ENCODE assay signal across 24 cellular contexts in genomic region chr3:107683447-107683846, GRCh38.
DNase-seq lines count a peak whose midpoint lies in the region; ATAC-seq, FAIRE-seq and TF ChIP-seq lines count a peak whose summit lies in the region.
"Had no signal": no experiment of that assay in that cellular context is flagged by ENCODE, and none has a peak within 500 bp of the region (broad histone marks: within the 10 kb centered on the region; RNA-seq: fewer than 3 reads in every experiment).

No MANE protein-coding gene starts in this region.

- no peaks in the 10 kb centered on the region for H3K79me1 ChIP-seq in trophoblast cell (ENCODE audit: low read length)

- no peak overlapping the region for H2AK5ac ChIP-seq in trophoblast cell (ENCODE audit: low read length)

- H2BK12ac ChIP-seq in trophoblast cell (ENCODE audit: low read length): no peak overlapping the region

- DNase-seq in H54 (ENCODE audit: insufficient read length, low spot score) (no peak), WTC11 (ENCODE audit: low spot score) (no peak), fibroblast of villous mesenchyme (ENCODE audit: low read depth) (peak; percentile 37), mesothelial cell of epicardium (ENCODE audit: low spot score in 2 of 2, unreplicated experiment in 2 of 2) (no peak), iPS-NIHi7 (ENCODE audit: extremely low spot score) (no peak), trophoblast cell (no peak), ureter (ENCODE audit: low spot score) (no peak)
- DNase-seq: activated CD4-positive, alpha-beta T cell treated with anti-CD3 and anti-CD28 coated beads for 36 hours; amygdala; Calu3; colonic mucosa; HFFc6; natural killer cell; NCI-H1436; NCI-H2171; PC-9; stimulated activated CD4-positive, alpha-beta T cell treated with anti-CD3 and anti-CD28 coated beads, Interleukin-2, amount 100 ng/mL, for 24 hours; stimulated activated naive CD8-positive, alpha-beta T cell treated with anti-CD3 and anti-CD28 coated beads, Interleukin-15, amount 100 ng/mL, for 72 hours; T1000 had no signal

- FAIRE-seq in H54 (lab: Jason Lieb, UNC): peak; percentile 33
- FAIRE-seq: endothelial cell of umbilical vein had no signal

- H4K8ac ChIP-seq in trophoblast cell (ENCODE audit: low read depth, low read length): no peak overlapping the region

- TF ChIP-seq CTCF in WTC11 (IDR thresholded peaks at IDR 0.05): no peak
- TF ChIP-seq CTCF in fibroblast of villous mesenchyme (IDR thresholded peaks at IDR 0.05; ENCODE audit: insufficient read depth, low read depth, low read length): no peak
- no peak for TF ChIP-seq CTCF in mesothelial cell of epicardium (IDR thresholded peaks at IDR 0.05; ENCODE audit: unreplicated experiment)

- no peak overlapping the region for H3K27ac ChIP-seq in trophoblast cell (ENCODE audit: low read depth, low read length)
- H3K27ac ChIP-seq: colonic mucosa, parathyroid adenoma, PC-9, SK-N-MC had no signal

- H3K4me1 Mint-ChIP-seq in WTC11: peaks cover 49% of the 10 kb centered on the region
- peaks cover 29% of the 10 kb centered on the region for H3K4me1 Mint-ChIP-seq in mesothelial cell of epicardium

- peaks cover 9% of the 10 kb centered on the region for H3K36me3 Mint-ChIP-seq in WTC11
- H3K36me3 Mint-ChIP-seq in mesothelial cell of epicardium: peaks cover 10% of the 10 kb centered on the region
- H3K36me3 Mint-ChIP-seq: natural killer cell had no signal

- no peak for TF ChIP-seq POLR2A in H54 (IDR thresholded peaks at IDR 0.05; ENCODE audit: low read depth, low read length)

- no peak overlapping the region for H4K91ac ChIP-seq in trophoblast cell (ENCODE audit: low read depth, low read length)

- H3K18ac ChIP-seq in trophoblast cell (ENCODE audit: low read length): no peak overlapping the region

- WGBS in trophoblast cell (ENCODE audit: extremely low coverage, insufficient coverage, insufficient read length): no CpG with 5 or more reads among the region's 4 CpGs

- no peaks in the 10 kb centered on the region for H3K9me3 ChIP-seq in trophoblast cell (ENCODE audit: insufficient read depth, low read depth, low read length)
- H3K9me3 ChIP-seq: colonic mucosa had no signal

- no peaks in the 10 kb centered on the region for H3K4me1 ChIP-seq in trophoblast cell (ENCODE audit: control insufficient read depth in 1 of 2, insufficient read depth in 2 of 2, low read length in 2 of 2)
- H3K4me1 ChIP-seq: colonic mucosa had no signal

- no peak overlapping the region for H4K12ac ChIP-seq in trophoblast cell (ENCODE audit: low read depth, low read length)

- no peak overlapping the region for H3K14ac ChIP-seq in trophoblast cell (ENCODE audit: low read length)

- H3K36me3 ChIP-seq in trophoblast cell (ENCODE audit: control insufficient read depth in 1 of 2, insufficient read depth in 2 of 2, low read length in 2 of 2): no peaks in the 10 kb centered on the region
- H3K36me3 ChIP-seq: colonic mucosa had no signal

- no peak for ATAC-seq in WTC11
- ATAC-seq: activated CD4-positive, alpha-beta T cell treated with anti-CD3 and anti-CD28 coated beads for 36 hours; natural killer cell; stimulated activated naive CD8-positive, alpha-beta T cell treated with anti-CD3 and anti-CD28 coated beads, Interleukin-15, amount 100 ng/mL, for 72 hours had no signal

- CTCF ChIA-PET in WTC11 (lab: Charles Lee): interaction anchor here (1.8 to 2.0 kb wide), 2 partner anchors 8 to 58 kb away, joined by 9 read pairs; no protein-coding TSS in a partner anchor

- no peak overlapping the region for H2BK120ac ChIP-seq in trophoblast cell (ENCODE audit: insufficient read depth, low read length, poor library complexity)

- H3K27ac Mint-ChIP-seq in WTC11 (peak overlapping the region; percentile 30; the same call in 1 of the 2 replicates), mesothelial cell of epicardium (peak overlapping the region; percentile 30)
- H3K27ac Mint-ChIP-seq: activated CD4-positive, alpha-beta T cell treated with anti-CD3 and anti-CD28 coated beads for 36 hours; activated T-helper 2 cell treated with anti-CD3 and anti-CD28 coated beads, Interferon-gamma antibody, Interleukin-2, Interleukin-4, amounts not matched to agents 10 μg/mL and 5 μg/mL and 100 μg/mL, durations not matched to agents 14 hours and 24 hours and 36 hours; B cell; HFFc6; natural killer cell; stimulated activated naive CD8-positive, alpha-beta T cell treated with anti-CD3 and anti-CD28 coated beads, Interleukin-15, amount 100 ng/mL, for 72 hours had no signal

- no peaks in the 10 kb centered on the region for H3K79me2 ChIP-seq in trophoblast cell (ENCODE audit: control insufficient read depth, insufficient read depth, low read length, poor library complexity)

- no peaks in the 10 kb centered on the region for H3K27me3 ChIP-seq in trophoblast cell (ENCODE audit: insufficient read depth, low read length)
- H3K27me3 ChIP-seq: colonic mucosa had no signal

- H3K9ac ChIP-seq in trophoblast cell (ENCODE audit: low read length): no peak overlapping the region
- H3K9ac ChIP-seq: parathyroid adenoma had no signal

- no peak overlapping the region for H3K23ac ChIP-seq in trophoblast cell (ENCODE audit: low read length)

- no peak overlapping the region for H3K4ac ChIP-seq in trophoblast cell (ENCODE audit: low read depth, low read length)

- H3K27me3 Mint-ChIP-seq in WTC11 (ENCODE audit: low read depth) (no peaks in the 10 kb centered on the region), mesothelial cell of epicardium (ENCODE audit: low read depth) (no peaks in the 10 kb centered on the region)
- H3K27me3 Mint-ChIP-seq: activated CD4-positive, alpha-beta T cell treated with anti-CD3 and anti-CD28 coated beads for 36 hours; B cell; stimulated activated naive CD8-positive, alpha-beta T cell treated with anti-CD3 and anti-CD28 coated beads, Interleukin-15, amount 100 ng/mL, for 72 hours had no signal

- H3K9me3 Mint-ChIP-seq in WTC11 (peaks cover 11% of the 10 kb centered on the region), mesothelial cell of epicardium (peaks cover 7% of the 10 kb centered on the region)
- H3K9me3 Mint-ChIP-seq: natural killer cell; stimulated activated naive CD8-positive, alpha-beta T cell treated with anti-CD3 and anti-CD28 coated beads, Interleukin-15, amount 100 ng/mL, for 72 hours had no signal

- H3K4me3 Mint-ChIP-seq in WTC11: no peak overlapping the region
- no peak overlapping the region for H3K4me3 Mint-ChIP-seq in mesothelial cell of epicardium
- H3K4me3 Mint-ChIP-seq: activated CD4-positive, alpha-beta T cell treated with anti-CD3 and anti-CD28 coated beads for 36 hours; B cell; HFFc6; natural killer cell; stimulated activated naive CD8-positive, alpha-beta T cell treated with anti-CD3 and anti-CD28 coated beads, Interleukin-15, amount 100 ng/mL, for 72 hours had no signal

- no peak overlapping the region for H2AFZ ChIP-seq in trophoblast cell (ENCODE audit: insufficient read depth, low read length, poor library complexity)
- H2AFZ ChIP-seq: parathyroid adenoma, PC-9 had no signal

- H2BK5ac ChIP-seq in trophoblast cell (ENCODE audit: low read depth, low read length, poor library complexity): no peak overlapping the region

- POLR2A ChIA-PET in WTC11 (lab: Charles Lee): no interaction called here

- H3K4me3 ChIP-seq in fibroblast of villous mesenchyme (ENCODE audit: low read depth, low read length) (no peak overlapping the region), trophoblast cell (ENCODE audit: low read depth, low read length) (no peak overlapping the region)
- H3K4me3 ChIP-seq: colonic mucosa, PC-9, SK-N-MC had no signal

- no peak overlapping the region for H3K4me2 ChIP-seq in trophoblast cell (ENCODE audit: low read length)
- H3K4me2 ChIP-seq: PC-9 had no signal

TF ChIP-seq in WTC11, 78 proteins besides CTCF, POLR2A, EP300 and RAD21 (continues in another document):
- TF ChIP-seq ZMAT4 (CRISPR knock-in tag; IDR thresholded peaks at IDR 0.05) (no peak), RORB (CRISPR knock-in tag; IDR thresholded peaks at IDR 0.05) (no peak), ZNF425 (CRISPR knock-in tag; conservative IDR thresholded peaks at IDR 0.05) (no peak), JAZF1 (CRISPR knock-in tag; IDR thresholded peaks at IDR 0.05) (no peak), ETV6 (CRISPR knock-in tag; IDR thresholded peaks at IDR 0.05) (no peak)
